ENCODE assay signal across 8 cellular contexts in the genomic region with DNA sequence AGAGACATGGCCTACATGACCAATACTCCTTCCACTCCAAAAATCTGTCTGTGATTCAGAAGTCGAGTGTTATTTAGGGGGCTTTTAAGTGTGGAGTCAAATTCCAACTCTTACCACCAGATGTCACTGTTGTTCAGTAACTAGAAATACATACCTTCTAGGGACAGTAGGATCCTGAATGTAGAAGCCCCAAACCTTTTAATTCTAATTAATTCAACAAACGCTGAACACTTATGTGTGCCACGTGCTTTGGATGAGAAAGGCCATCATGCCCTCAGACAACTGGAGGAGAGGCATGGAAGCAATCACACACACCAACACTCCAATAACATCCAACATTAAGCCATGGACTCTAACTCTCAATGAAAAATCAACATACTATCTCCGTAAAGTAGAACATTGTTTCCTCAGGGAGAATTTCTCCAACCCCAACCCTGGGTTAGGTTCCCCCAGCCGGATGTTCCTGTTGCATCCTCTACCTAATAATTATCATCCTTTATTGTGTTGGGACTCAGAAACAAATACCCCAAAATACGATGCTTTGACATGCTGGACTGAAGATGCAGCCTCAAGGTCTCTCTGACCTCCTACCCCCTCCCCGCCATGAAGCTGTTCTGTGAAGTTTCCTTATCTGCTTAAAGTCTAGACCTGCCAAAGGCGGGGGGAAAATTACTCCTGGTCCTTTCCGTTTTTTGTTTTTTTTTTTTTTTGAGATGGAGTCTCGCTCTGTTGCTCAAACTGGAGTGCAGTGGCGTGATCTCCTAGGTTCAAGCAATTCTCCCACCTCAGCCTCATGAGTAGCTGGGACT. TPM values are rescaled to one million over a fixed set of nuclear protein-coding genes. Genes with fewer than 3 reads are reported as not detected.
DNase-seq lines count a peak whose midpoint lies in the region; ATAC-seq, FAIRE-seq and TF ChIP-seq lines count a peak whose summit lies in the region.

No MANE protein-coding gene starts in this region.

- peak; percentile 92 for ATAC-seq in CD8-positive, alpha-beta T cell
- ATAC-seq in upper lobe of right lung, result peak; percentile 87

- H3K27ac Mint-ChIP-seq in CD8-positive, alpha-beta T cell, result no peak overlapping the region

- POLR2A ChIA-PET in CD8-positive, alpha-beta T cell (lab: Charles Lee), result interaction anchor here (0.7 kb wide), 1 partner anchor 645 kb away, joined by 4 read pairs; no protein-coding TSS in a partner anchor

- H3K9me3 ChIP-seq in CD8-positive, alpha-beta T cell (ENCODE audit: low read length), result no peaks in the 10 kb centered on the region
- no peaks in the 10 kb centered on the region for H3K9me3 ChIP-seq in Peyer's patch
- H3K9me3 ChIP-seq in upper lobe of right lung, result no peaks in the 10 kb centered on the region

- H3K27me3 ChIP-seq in CD8-positive, alpha-beta T cell (ENCODE audit: insufficient read depth, low read length), result no peaks in the 10 kb centered on the region
- H3K27me3 ChIP-seq in Peyer's patch (no peaks in the 10 kb centered on the region), upper lobe of right lung (no peaks in the 10 kb centered on the region)

- no peak overlapping the region for H3K4me3 Mint-ChIP-seq in CD8-positive, alpha-beta T cell

- intact Hi-C loops in CD8-positive, alpha-beta T cell (cut with DNase I, micrococcal nuclease), result loop anchor here (1.0 to 2.0 kb wide), 4 partner anchors 23 to 100 kb away; a partner anchor contains a TSS
- intact Hi-C loops in upper lobe of right lung (cut with DNase I), result loop anchor here (5.0 kb wide), 1 partner anchor 51 kb away; no protein-coding TSS in a partner anchor

- peak; percentile 80 for TF ChIP-seq CTCF in CD8-positive, alpha-beta T cell (IDR thresholded peaks at IDR 0.05)
- TF ChIP-seq CTCF in Peyer's patch (IDR thresholded peaks at IDR 0.05), result peak; percentile 66 to 95 (median 90)
- peak; percentile 85 for TF ChIP-seq CTCF in upper lobe of right lung (IDR thresholded peaks at IDR 0.05)

- FAIRE-seq in GM18507 (lab: Jason Lieb, UNC), result peak; percentile 80

- peaks cover 24% of the 10 kb centered on the region for H3K36me3 Mint-ChIP-seq in CD8-positive, alpha-beta T cell

- H3K27me3 Mint-ChIP-seq in CD8-positive, alpha-beta T cell (ENCODE audit: low read depth), result no peaks in the 10 kb centered on the region

- no peak for TF ChIP-seq POLR2A in Peyer's patch (IDR thresholded peaks at IDR 0.05)

- H3K36me3 ChIP-seq in CD8-positive, alpha-beta T cell (ENCODE audit: insufficient read depth, low read length), result peaks cover under 1% of the 10 kb centered on the region
- H3K36me3 ChIP-seq in Peyer's patch (peaks cover 0 to 29% (median 0%) of the 10 kb centered on the region in 3 donors), upper lobe of right lung (peaks cover 31% of the 10 kb centered on the region)

- H3K4me3 ChIP-seq in CD8-positive, alpha-beta T cell (ENCODE audit: low read depth, low read length), result no peak overlapping the region
- no peak overlapping the region for H3K4me3 ChIP-seq in Jurkat, Clone E6-1 (ENCODE audit: low read length)
- H3K4me3 ChIP-seq in Peyer's patch (no peak overlapping the region), upper lobe of right lung (no peak overlapping the region)

- peak in 1 of 7 experiments; percentile 55 for DNase-seq in CD8-positive, alpha-beta T cell
- DNase-seq in GM18507 (ENCODE audit: extremely low spot score, insufficient read length, low read depth), result no peak
- peak; percentile 83 for DNase-seq in Jurkat, Clone E6-1 (ENCODE audit: low read depth, low spot score)
- no peak for DNase-seq in Peyer's patch
- DNase-seq in dedifferentiated amniotic fluid mesenchymal stem cell (ENCODE audit: extremely low spot score), result peak; percentile 87
- peak; percentile 79 to 84 for DNase-seq in lung microvascular endothelial cell (ENCODE audit: low read depth in 2 of 2)
- DNase-seq in upper lobe of right lung, result no peak
- no peak for DNase-seq in T-helper 9 cell

- no peak overlapping the region for H3K27ac ChIP-seq in CD8-positive, alpha-beta T cell (ENCODE audit: low read depth, low read length)
- H3K27ac ChIP-seq in Peyer's patch (peak overlapping the region in 2 of 4 donors; percentile 58 to 71), upper lobe of right lung (no peak overlapping the region)

- H3K9me3 Mint-ChIP-seq in CD8-positive, alpha-beta T cell, result no peaks in the 10 kb centered on the region

- peaks cover 2% of the 10 kb centered on the region for H3K4me1 Mint-ChIP-seq in CD8-positive, alpha-beta T cell (ENCODE audit: low read depth)

- CTCF ChIA-PET in CD8-positive, alpha-beta T cell (lab: Charles Lee), result interaction anchor here (0.9 to 4.7 kb wide), 15 partner anchors 8 to 1420 kb away, joined by 3 to 32 read pairs (median 4); no protein-coding TSS in a partner anchor

- no peaks in the 10 kb centered on the region for H3K4me1 ChIP-seq in CD8-positive, alpha-beta T cell (ENCODE audit: insufficient read depth, low read length)
- H3K4me1 ChIP-seq in Peyer's patch (peaks cover 0 to 16% (median 0%) of the 10 kb centered on the region in 4 donors), upper lobe of right lung (peaks cover 10% of the 10 kb centered on the region)

RNA-seq across cellular contexts. Expression of a gene that starts 8.0 kb away (rescaled TPM):
- total RNA-seq in CD8-positive, alpha-beta T cell, result under 1 TPM in 1 of 2 experiments, not detected in 1; 0.44 TPM
- polyA plus RNA-seq in Jurkat, Clone E6-1 (2012; ENCODE audit: insufficient read depth, insufficient read length), result not detected
- 1 to 10 TPM in 3 of 4 donors, not detected in 1; 1.4 to 6.8 (median 4.2) TPM for total RNA-seq in Peyer's patch
- 0.20 and 0.22 TPM in 2 replicates for total RNA-seq in lung microvascular endothelial cell
- 0.87 TPM for total RNA-seq in upper lobe of right lung

RNA-seq across cellular contexts. Expression of a gene that starts 23.2 kb away (rescaled TPM):
- total RNA-seq in CD8-positive, alpha-beta T cell, result 10 to 100 TPM; 10.9 to 11.8 TPM
- 104 TPM for polyA plus RNA-seq in Jurkat, Clone E6-1 (2012; ENCODE audit: insufficient read depth, insufficient read length)
- 100 to 1,000 TPM; 102 to 278 (median 204) TPM for total RNA-seq in Peyer's patch
- total RNA-seq in lung microvascular endothelial cell, result 93.5 and 95.5 TPM in 2 replicates
- 79.7 TPM for total RNA-seq in upper lobe of right lung

RNA-seq across cellular contexts. Expression of a gene that starts 28.1 kb away (rescaled TPM):
- total RNA-seq in CD8-positive, alpha-beta T cell, result under 1 TPM in 1 of 2 experiments, not detected in 1; 0.44 TPM
- polyA plus RNA-seq in Jurkat, Clone E6-1 (2012; ENCODE audit: insufficient read depth, insufficient read length), result not detected
- total RNA-seq in Peyer's patch, result 10 to 100 TPM in 1 of 4 donors, 1 to 10 TPM in 2, under 1 TPM in 1; 0.83 to 10.1 (median 3.7) TPM
- 4.8 and 71.4 TPM in 2 replicates for total RNA-seq in lung microvascular endothelial cell
- total RNA-seq in upper lobe of right lung, result 5.2 TPM

Comparison
In these comparisons a context has a peak if more than half of its experiments do, and no peak if none do; other contexts are left out.
1. DNase-seq: peak in Jurkat, Clone E6-1 (single experiment), dedifferentiated amniotic fluid mesenchymal stem cell (single experiment) and lung microvascular endothelial cell (2 of 2); none in GM18507 (single experiment), Peyer's patch (0 of 3), upper lobe of right lung (single experiment) and T-helper 9 cell (single experiment).
2. Peak in every context shown above with its lines, with median percentiles within 50 percentile points of each other: CTCF ChIP-seq.